2 cellular contexts compared by ENCODE assay signal in the genomic region with DNA sequence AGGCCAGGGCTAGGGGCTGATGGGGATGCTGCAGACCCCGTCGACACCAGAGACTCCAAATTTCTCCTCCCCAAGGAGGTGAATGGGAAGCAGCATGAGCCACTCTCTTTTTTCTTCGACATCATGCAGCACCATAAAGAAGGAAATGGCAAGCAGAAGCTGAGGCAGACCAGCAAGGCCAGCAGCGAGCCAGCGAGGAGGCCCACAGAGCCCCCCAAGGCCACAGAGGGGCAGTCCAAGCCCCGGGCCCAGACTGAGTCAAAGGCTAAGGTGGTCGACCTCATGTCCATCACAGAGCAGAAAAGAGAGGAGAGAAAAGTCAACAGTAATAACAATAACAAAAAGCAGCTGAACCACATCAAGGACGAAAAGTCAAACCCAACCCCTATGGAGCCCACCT.
TF ChIP-seq lines count a peak whose summit lies in the region.

No MANE protein-coding gene starts in this region.

TF ChIP-seq in GM12878, 131 proteins besides CTCF, POLR2A, EP300 and RAD21:
- TF ChIP-seq, protein P1, sequence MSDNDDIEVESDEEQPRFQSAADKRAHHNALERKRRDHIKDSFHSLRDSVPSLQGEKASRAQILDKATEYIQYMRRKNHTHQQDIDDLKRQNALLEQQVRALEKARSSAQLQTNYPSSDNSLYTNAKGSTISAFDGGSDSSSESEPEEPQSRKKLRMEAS (IDR thresholded peaks at IDR 0.05; ENCODE audit: low read depth, low read length): no peak
- no peak for TF ChIP-seq TAF1 (IDR thresholded peaks at IDR 0.05; ENCODE audit: borderline replicate concordance, low read depth, low read length)
- TF ChIP-seq TCF12 (IDR thresholded peaks at IDR 0.05; ENCODE audit: low read depth, low read length): no peak
- no peak for TF ChIP-seq NR2C2 (IDR thresholded peaks at IDR 0.05; ENCODE audit: borderline replicate concordance, control insufficient read depth, insufficient read length, low read depth)
- TF ChIP-seq, protein P2, sequence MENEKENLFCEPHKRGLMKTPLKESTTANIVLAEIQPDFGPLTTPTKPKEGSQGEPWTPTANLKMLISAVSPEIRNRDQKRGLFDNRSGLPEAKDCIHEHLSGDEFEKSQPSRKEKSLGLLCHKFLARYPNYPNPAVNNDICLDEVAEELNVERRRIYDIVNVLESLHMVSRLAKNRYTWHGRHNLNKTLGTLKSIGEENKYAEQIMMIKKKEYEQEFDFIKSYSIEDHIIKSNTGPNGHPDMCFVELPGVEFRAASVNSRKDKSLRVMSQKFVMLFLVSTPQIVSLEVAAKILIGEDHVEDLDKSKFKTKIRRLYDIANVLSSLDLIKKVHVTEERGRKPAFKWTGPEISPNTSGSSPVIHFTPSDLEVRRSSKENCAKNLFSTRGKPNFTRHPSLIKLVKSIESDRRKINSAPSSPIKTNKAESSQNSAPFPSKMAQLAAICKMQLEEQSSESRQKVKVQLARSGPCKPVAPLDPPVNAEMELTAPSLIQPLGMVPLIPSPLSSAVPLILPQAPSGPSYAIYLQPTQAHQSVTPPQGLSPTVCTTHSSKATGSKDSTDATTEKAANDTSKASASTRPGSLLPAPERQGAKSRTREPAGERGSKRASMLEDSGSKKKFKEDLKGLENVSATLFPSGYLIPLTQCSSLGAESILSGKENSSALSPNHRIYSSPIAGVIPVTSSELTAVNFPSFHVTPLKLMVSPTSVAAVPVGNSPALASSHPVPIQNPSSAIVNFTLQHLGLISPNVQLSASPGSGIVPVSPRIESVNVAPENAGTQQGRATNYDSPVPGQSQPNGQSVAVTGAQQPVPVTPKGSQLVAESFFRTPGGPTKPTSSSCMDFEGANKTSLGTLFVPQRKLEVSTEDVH (IDR thresholded peaks at IDR 0.05; ENCODE audit: low read depth, partially characterized antibody): no peak

TF ChIP-seq in WTC11, 78 proteins besides CTCF, POLR2A, EP300 and RAD21:
- TF ChIP-seq, protein P3, sequence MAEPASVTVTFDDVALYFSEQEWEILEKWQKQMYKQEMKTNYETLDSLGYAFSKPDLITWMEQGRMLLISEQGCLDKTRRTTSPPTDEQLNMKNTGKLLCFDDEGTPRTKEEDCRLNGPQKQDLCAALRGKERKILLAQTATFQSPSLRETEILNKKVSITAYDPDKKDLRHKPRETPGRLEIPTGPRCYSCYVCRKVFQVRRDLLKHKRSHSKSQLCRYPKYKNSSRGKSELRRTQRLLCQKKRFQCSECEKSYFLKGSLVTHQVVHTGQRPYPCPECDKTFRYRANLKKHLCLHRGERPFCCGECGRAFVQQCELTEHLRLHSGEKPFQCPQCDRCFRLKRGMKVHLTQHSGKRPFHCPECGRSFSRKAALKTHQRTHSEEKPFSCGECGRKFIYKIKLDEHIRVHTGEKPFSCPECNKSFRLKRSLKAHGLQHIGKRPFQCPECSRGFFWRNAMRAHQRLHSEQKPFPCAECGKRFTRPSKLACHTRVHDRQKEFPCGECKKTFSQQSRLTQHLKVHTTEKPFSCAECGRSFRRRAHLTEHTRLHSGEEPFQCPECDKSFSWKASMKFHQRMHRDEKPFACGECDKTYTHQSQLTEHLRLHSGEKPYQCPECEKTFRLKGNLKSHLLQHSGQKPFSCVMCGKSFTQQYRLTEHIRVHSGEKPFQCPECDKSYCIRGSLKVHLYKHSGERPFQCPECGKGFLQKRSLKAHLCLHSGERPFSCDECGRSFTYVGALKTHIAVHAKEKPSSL (CRISPR knock-in tag; conservative IDR thresholded peaks at IDR 0.05): no peak
- TF ChIP-seq NFATC4 (CRISPR knock-in tag; IDR thresholded peaks at IDR 0.05): no peak
- TF ChIP-seq NR1H2 (CRISPR knock-in tag; IDR thresholded peaks at IDR 0.05): no peak
- TF ChIP-seq, protein P4, sequence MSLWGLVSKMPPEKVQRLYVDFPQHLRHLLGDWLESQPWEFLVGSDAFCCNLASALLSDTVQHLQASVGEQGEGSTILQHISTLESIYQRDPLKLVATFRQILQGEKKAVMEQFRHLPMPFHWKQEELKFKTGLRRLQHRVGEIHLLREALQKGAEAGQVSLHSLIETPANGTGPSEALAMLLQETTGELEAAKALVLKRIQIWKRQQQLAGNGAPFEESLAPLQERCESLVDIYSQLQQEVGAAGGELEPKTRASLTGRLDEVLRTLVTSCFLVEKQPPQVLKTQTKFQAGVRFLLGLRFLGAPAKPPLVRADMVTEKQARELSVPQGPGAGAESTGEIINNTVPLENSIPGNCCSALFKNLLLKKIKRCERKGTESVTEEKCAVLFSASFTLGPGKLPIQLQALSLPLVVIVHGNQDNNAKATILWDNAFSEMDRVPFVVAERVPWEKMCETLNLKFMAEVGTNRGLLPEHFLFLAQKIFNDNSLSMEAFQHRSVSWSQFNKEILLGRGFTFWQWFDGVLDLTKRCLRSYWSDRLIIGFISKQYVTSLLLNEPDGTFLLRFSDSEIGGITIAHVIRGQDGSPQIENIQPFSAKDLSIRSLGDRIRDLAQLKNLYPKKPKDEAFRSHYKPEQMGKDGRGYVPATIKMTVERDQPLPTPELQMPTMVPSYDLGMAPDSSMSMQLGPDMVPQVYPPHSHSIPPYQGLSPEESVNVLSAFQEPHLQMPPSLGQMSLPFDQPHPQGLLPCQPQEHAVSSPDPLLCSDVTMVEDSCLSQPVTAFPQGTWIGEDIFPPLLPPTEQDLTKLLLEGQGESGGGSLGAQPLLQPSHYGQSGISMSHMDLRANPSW (CRISPR knock-in tag; conservative IDR thresholded peaks at IDR 0.05; ENCODE audit: low read depth): no peak
